Comparison of ENCODE assay signal across 16 cellular contexts in genomic region chr2:100107440-100107839, GRCh38. TPM values are rescaled to one million over a fixed set of nuclear protein-coding genes. Genes with fewer than 3 reads are reported as not detected.
"Had no signal": no experiment of that assay in that cellular context is flagged by ENCODE, and none has a peak within 500 bp of the region (broad histone marks: within the 10 kb centered on the region; RNA-seq: fewer than 3 reads in every experiment).

No MANE protein-coding gene starts in this region.

- H3K4me1 Mint-ChIP-seq: natural killer cell had no signal

- DNase-seq: activated CD4-positive, alpha-beta T cell treated with anti-CD3 and anti-CD28 coated beads, Interleukin-2, amount 50 U/mL, for 4 hours; activated effector memory CD4-positive, alpha-beta T cell treated with anti-CD3 and anti-CD28 coated beads, Interleukin-2, amount 50 U/mL, for 16 hours; activated T-cell treated with anti-CD3 and anti-CD28 coated beads, Interleukin-2, amount 50 U/mL, for 72 hours; dermis blood vessel endothelial cell; effector memory CD8-positive, alpha-beta T cell; natural killer cell; nucleus accumbens; stimulated activated CD4-positive, alpha-beta T cell treated with anti-CD3 and anti-CD28 coated beads, Interleukin-2, amount 100 ng/mL, for 48 hours; stimulated activated naive CD8-positive, alpha-beta T cell treated with anti-CD3 and anti-CD28 coated beads, Interleukin-15, amount 100 ng/mL, for 72 hours; T1000; upper lobe of left lung had no signal

- H3K9me3 ChIP-seq: right atrium auricular region, upper lobe of left lung had no signal

- H3K27ac Mint-ChIP-seq: activated naive CD4-positive, alpha-beta T cell treated with anti-CD3 and anti-CD28 coated beads, Interleukin-2, amount 50 U/mL, for 24 hours; activated T-cell treated with anti-CD3 and anti-CD28 coated beads, Interleukin-2, amount 50 U/mL, for 72 hours; effector memory CD8-positive, alpha-beta T cell; memory B cell; natural killer cell; stimulated activated naive CD8-positive, alpha-beta T cell treated with anti-CD3 and anti-CD28 coated beads, Interleukin-15, amount 100 ng/mL, for 72 hours had no signal

- H3K27me3 ChIP-seq: right atrium auricular region had no signal

- H3K27me3 Mint-ChIP-seq: activated naive CD4-positive, alpha-beta T cell treated with anti-CD3 and anti-CD28 coated beads, Interleukin-2, amount 50 U/mL, for 24 hours; memory B cell had no signal

- H3K9me3 Mint-ChIP-seq: activated naive CD4-positive, alpha-beta T cell treated with anti-CD3 and anti-CD28 coated beads, Interleukin-2, amount 50 U/mL, for 24 hours; activated T-cell treated with anti-CD3 and anti-CD28 coated beads, Interleukin-2, amount 50 U/mL, for 72 hours; effector memory CD8-positive, alpha-beta T cell; memory B cell; natural killer cell; stimulated activated naive CD8-positive, alpha-beta T cell treated with anti-CD3 and anti-CD28 coated beads, Interleukin-15, amount 100 ng/mL, for 72 hours had no signal

- H3K4me3 Mint-ChIP-seq: activated naive CD4-positive, alpha-beta T cell treated with anti-CD3 and anti-CD28 coated beads, Interleukin-2, amount 50 U/mL, for 24 hours; activated T-cell treated with anti-CD3 and anti-CD28 coated beads, Interleukin-2, amount 50 U/mL, for 72 hours; effector memory CD8-positive, alpha-beta T cell; memory B cell; natural killer cell; stimulated activated naive CD8-positive, alpha-beta T cell treated with anti-CD3 and anti-CD28 coated beads, Interleukin-15, amount 100 ng/mL, for 72 hours had no signal

- H3K27ac ChIP-seq: hepatocyte, right atrium auricular region had no signal

- H3K36me3 Mint-ChIP-seq: natural killer cell had no signal

- ATAC-seq: activated CD4-positive, CD25-positive, alpha-beta regulatory T cell treated with anti-CD3 and anti-CD28 coated beads, Interleukin-2, amount 50 U/mL, for 24 hours; activated T-cell treated with anti-CD3 and anti-CD28 coated beads, Interleukin-2, amount 50 U/mL, for 72 hours; effector memory CD8-positive, alpha-beta T cell; natural killer cell; stimulated activated naive CD8-positive, alpha-beta T cell treated with anti-CD3 and anti-CD28 coated beads, Interleukin-15, amount 100 ng/mL, for 72 hours had no signal

RNA-seq across cellular contexts. Expression of gene AFF3, which starts 35.0 kb away (rescaled TPM):
- total RNA-seq: dermis blood vessel endothelial cell had no signal
